ENCODE assay signal across 23 cellular contexts in the genomic region with DNA sequence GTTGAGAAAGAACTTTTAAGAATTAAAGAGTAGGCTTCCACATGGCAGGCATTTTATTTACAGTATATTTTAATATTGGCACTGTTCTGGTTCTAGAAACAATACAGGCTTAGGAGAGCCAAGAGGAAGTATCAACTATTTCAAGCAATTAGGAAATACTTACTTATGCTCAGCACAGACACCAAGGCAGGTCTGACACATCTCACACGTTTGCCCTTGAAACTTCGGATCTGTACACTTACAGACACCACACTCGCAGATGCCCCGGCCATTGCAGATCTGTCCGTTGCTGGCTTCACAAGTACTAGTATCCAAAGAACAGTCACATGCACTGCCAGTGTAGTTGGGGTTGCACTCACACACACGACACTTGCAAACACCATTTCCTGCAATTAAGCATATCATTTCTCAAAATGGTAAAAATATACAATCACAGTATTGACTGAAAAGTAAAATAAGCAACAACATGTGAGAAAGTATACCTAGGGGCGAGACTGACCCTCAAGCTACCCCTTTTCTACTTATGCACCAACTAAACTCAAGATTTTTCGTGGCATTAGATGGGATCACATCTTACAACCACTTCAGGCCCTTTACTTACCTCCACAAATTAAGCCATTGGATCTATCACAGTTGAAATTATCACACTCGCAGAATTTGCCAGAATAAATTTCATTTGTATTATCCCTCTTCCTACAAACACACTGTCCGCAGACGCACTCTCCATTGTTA. TPM values are rescaled to one million over a fixed set of nuclear protein-coding genes. Genes with fewer than 3 reads are reported as not detected.
DNase-seq lines count a peak whose midpoint lies in the region; ATAC-seq and TF ChIP-seq lines count a peak whose summit lies in the region.
"Had no signal": no experiment of that assay in that cellular context is flagged by ENCODE, and none has a peak within 500 bp of the region (broad histone marks: within the 10 kb centered on the region; RNA-seq: fewer than 3 reads in every experiment).

No MANE protein-coding gene starts in this region.

- no peaks in the 10 kb centered on the region for H3K27me3 ChIP-seq in left ventricle myocardium inferior (ENCODE audit: low read depth)
- H3K27me3 ChIP-seq: SJSA1 had no signal

- no peaks in the 10 kb centered on the region for H3K9me3 Mint-ChIP-seq in endothelial cell (ENCODE audit: unreplicated experiment)
- H3K9me3 Mint-ChIP-seq: stimulated activated effector memory CD8-positive, alpha-beta T cell treated with anti-CD3 and anti-CD28 coated beads, Interleukin-12 subunit alpha, Interleukin-12 subunit beta, amount 100 ng/mL, for 72 hours; T-cell had no signal

- H3K27ac ChIP-seq in left ventricle myocardium inferior (replicated peaks), result peak overlapping the region; percentile 8
- H3K27ac ChIP-seq: SJSA1 had no signal

- H3K36me3 ChIP-seq in left ventricle myocardium inferior, result peaks cover 78% of the 10 kb centered on the region

- H3K4me3 ChIP-seq in left ventricle myocardium inferior, result no peak overlapping the region
- H3K4me3 ChIP-seq: SJSA1 had no signal

- ATAC-seq in Right ventricle myocardium inferior (no peak), GM18907 (IDR thresholded peaks at IDR 0.05; ENCODE audit: unreplicated experiment) (no peak)
- ATAC-seq: left cardiac atrium; stimulated activated effector memory CD8-positive, alpha-beta T cell treated with anti-CD3 and anti-CD28 coated beads, Interleukin-12 subunit alpha, Interleukin-12 subunit beta, amount 100 ng/mL, for 72 hours; T-cell had no signal

- intact Hi-C loops in left ventricle myocardium inferior (cut with micrococcal nuclease) (no loop called here), Right ventricle myocardium inferior (cut with DNase I) (no loop called here)

- peaks cover 17% of the 10 kb centered on the region for H3K4me1 ChIP-seq in left ventricle myocardium inferior
- H3K4me1 ChIP-seq: SJSA1 had no signal

- DNase-seq in left ventricle myocardium inferior, result no peak
- no peak for DNase-seq in Right ventricle myocardium inferior (ENCODE audit: missing footprints)
- peak; percentile 47 for DNase-seq in MV-4-11 (lab: John Stamatoyannopoulos, UW)
- no peak for DNase-seq in endothelial cell (ENCODE audit: low spot score)
- DNase-seq in HT-29 (ENCODE audit: low spot score), result no peak
- no peak for DNase-seq in NCI-H187 (lab: John Stamatoyannopoulos, UW)
- DNase-seq: activated CD4-positive, alpha-beta T cell treated with anti-CD3 and anti-CD28 coated beads for 1 hour; activated CD8-positive, alpha-beta memory T cell treated with anti-CD3 and anti-CD28 coated beads for 24 hours; activated naive CD4-positive, alpha-beta T cell; activated T-cell treated with anti-CD3 and anti-CD28 coated beads, Interleukin-2, amount 50 U/mL, for 1 hour; DMS 273 treated with DMSO at 0.1 percent for 48 hours; HCEC 1CT; left cardiac atrium; mesenchymal stem cell; NCI-H774; nucleus accumbens; stimulated activated CD4-positive, alpha-beta T cell treated with anti-CD3 and anti-CD28 coated beads, Interleukin-2, amount 100 ng/mL, for 48 hours; substantia nigra; T-cell had no signal

- peaks cover 37% of the 10 kb centered on the region for H3K36me3 Mint-ChIP-seq in endothelial cell (ENCODE audit: low read depth, unreplicated experiment)

- no peak overlapping the region for H3K4me3 Mint-ChIP-seq in endothelial cell (ENCODE audit: unreplicated experiment)
- H3K4me3 Mint-ChIP-seq: CD14-positive monocyte; stimulated activated effector memory CD8-positive, alpha-beta T cell treated with anti-CD3 and anti-CD28 coated beads, Interleukin-12 subunit alpha, Interleukin-12 subunit beta, amount 100 ng/mL, for 72 hours; T-cell had no signal

- peaks cover 3% of the 10 kb centered on the region for H3K27me3 Mint-ChIP-seq in endothelial cell (ENCODE audit: unreplicated experiment)
- H3K27me3 Mint-ChIP-seq: T-cell had no signal

- H3K4me1 Mint-ChIP-seq in endothelial cell (ENCODE audit: unreplicated experiment), result peaks cover 11% of the 10 kb centered on the region

- TF ChIP-seq CTCF in left ventricle myocardium inferior (IDR thresholded peaks at IDR 0.05; ENCODE audit: borderline replicate concordance) (no peak), endothelial cell (IDR thresholded peaks at IDR 0.05; ENCODE audit: unreplicated experiment) (no peak)

- H3K27ac Mint-ChIP-seq in endothelial cell (ENCODE audit: unreplicated experiment), result peak overlapping the region; percentile 64
- H3K27ac Mint-ChIP-seq: stimulated activated effector memory CD8-positive, alpha-beta T cell treated with anti-CD3 and anti-CD28 coated beads, Interleukin-12 subunit alpha, Interleukin-12 subunit beta, amount 100 ng/mL, for 72 hours; T-cell had no signal

- H3K9me3 ChIP-seq in left ventricle myocardium inferior (replicated peaks), result peaks cover 4% of the 10 kb centered on the region
- H3K9me3 ChIP-seq: SJSA1 had no signal

RNA-seq across cellular contexts. Expression of a gene that starts 46.6 kb away (rescaled TPM):
- total RNA-seq in left ventricle myocardium inferior (542 TPM), Right ventricle myocardium inferior (583 TPM), endothelial cell (ENCODE audit: unreplicated experiment) (504 TPM)
- total RNA-seq in HT-29 (2014; rRNA removed; shearing (Covaris generic)), result 169 and 195 TPM in 2 replicates
